23 cellular contexts compared by ENCODE assay signal in the genomic region with DNA sequence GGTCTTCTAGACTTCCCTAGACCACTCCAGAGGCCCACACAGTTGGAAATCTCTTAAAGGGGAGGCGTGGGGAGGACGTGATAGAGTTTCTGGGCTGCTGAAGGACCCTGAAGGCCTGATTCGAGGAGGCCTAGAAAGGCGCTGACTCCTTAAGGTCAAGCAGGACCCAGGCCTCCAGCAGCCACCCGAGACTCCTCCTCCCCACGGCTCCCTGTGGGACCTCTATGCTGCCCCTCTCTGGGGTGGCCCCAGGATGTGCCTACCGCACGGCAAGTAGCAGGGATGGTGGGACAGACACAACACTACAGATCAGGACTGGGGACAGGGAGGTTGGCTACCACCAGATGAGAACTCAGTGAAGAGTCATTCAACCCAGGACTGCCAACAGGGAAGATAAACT.
"Had no signal": no experiment of that assay in that cellular context is flagged by ENCODE, and none has a peak within 500 bp of the region (broad histone marks: within the 10 kb centered on the region; RNA-seq: fewer than 3 reads in every experiment).

No MANE protein-coding gene starts in this region.

- H3K4me3 Mint-ChIP-seq: IgD-negative memory B cell had no signal

- H3K36me3 ChIP-seq: SJSA1 had no signal

- H3K4me2 ChIP-seq: KMS-11 had no signal

- H3K27ac ChIP-seq: KMS-11, SJSA1, SK-N-MC had no signal

- H3K9ac ChIP-seq: KMS-11 had no signal

- FAIRE-seq: K562, RCC 7860 had no signal

- H3K27ac Mint-ChIP-seq: IgD-negative memory B cell had no signal

- H3K36me3 Mint-ChIP-seq: IgD-negative memory B cell had no signal

- DNase-seq: Kasumi-1, MM.1S, NCI-H1092 treated with DMSO at 0.1 percent for 48 hours, NCI-H1436, NCI-H187, NCI-H2029, NCI-H2081 treated with DMSO at 0.1 percent for 48 hours, NCI-H2171, NCI-H226, NCI-H446, NCI-H510A, NCI-H524 treated with DMSO at 0.1 percent for 48 hours, NCI-H69, NCI-H774, Right ventricle myocardium superior, RPMI8226, SIG-M5 had no signal

- H3K4me3 ChIP-seq: K562, SJSA1, SK-N-MC had no signal

- H3K27me3 ChIP-seq: SJSA1 had no signal

- H3K9me3 ChIP-seq: SJSA1 had no signal

- H3K9me3 Mint-ChIP-seq: IgD-negative memory B cell had no signal

- ATAC-seq: K562 had no signal

- H3K4me1 Mint-ChIP-seq: IgD-negative memory B cell had no signal
